ENCODE assay signal across 26 cellular contexts in genomic region chr15:92779874-92780273, GRCh38.
DNase-seq lines count a peak whose midpoint lies in the region; ATAC-seq, FAIRE-seq and TF ChIP-seq lines count a peak whose summit lies in the region.
"Had no signal": no experiment of that assay in that cellular context is flagged by ENCODE, and none has a peak within 500 bp of the region (broad histone marks: within the 10 kb centered on the region; RNA-seq: fewer than 3 reads in every experiment).

No MANE protein-coding gene starts in this region.

- H3K27ac Mint-ChIP-seq in stimulated activated naive B cell treated with anti-CD40 and anti-IgM and Interleukin-4, amounts not matched to agents 10 μg/mL and 1 μg/mL and 100 μg/mL, for 72 hours = peak overlapping the region; percentile 72
- H3K27ac Mint-ChIP-seq: B cell; CD4-positive, alpha-beta T cell; CD8-positive, alpha-beta T cell had no signal

- H3K4ac ChIP-seq in mesenchymal stem cell (ENCODE audit: low read depth in 1 of 2, low read length in 2 of 2) = no peak overlapping the region

- H3K18ac ChIP-seq in mesenchymal stem cell (ENCODE audit: low read depth in 1 of 2, low read length in 2 of 2) = no peak overlapping the region

- CTCF ChIA-PET in HCT116 (lab: Charles Lee) (no interaction called here), K562 (lab: Yijun Ruan, JAX; ENCODE audit: low intra/inter-chr PET ratio) (no interaction called here)

- H3K4me1 ChIP-seq in HCT116 (ENCODE audit: control insufficient read depth in 1 of 2, insufficient read depth in 2 of 2, low read length in 2 of 2) (no peaks in the 10 kb centered on the region), K562 (replicated peaks in 1 of 2; ENCODE audit: control insufficient read depth in 2 of 2, insufficient read depth in 2 of 2, low read length in 2 of 2) (no peaks in the 10 kb centered on the region), suprapubic skin (no peaks in the 10 kb centered on the region), mesenchymal stem cell (ENCODE audit: control insufficient read depth, insufficient read depth, low read depth, low read length) (no peaks in the 10 kb centered on the region)
- H3K4me1 ChIP-seq: A549 had no signal

- DNase-seq in HCT116 (ENCODE audit: low read depth, low spot score) (no peak), K562 (ENCODE audit: extremely low read depth in 1 of 4, low spot score in 3 of 4) (no peak), suprapubic skin (ENCODE audit: low spot score in 2 of 2) (no peak), NOMO-1 (lab: John Stamatoyannopoulos, UW; ENCODE audit: unreplicated experiment in 2 of 2) (no peak), mesenchymal stem cell (no peak)
- DNase-seq in stimulated activated naive B cell treated with anti-CD40 and anti-IgM and Interleukin-4, amounts not matched to agents 10 μg/mL and 1 μg/mL and 100 μg/mL, for 72 hours = no peak
- DNase-seq: AML-193; CD4-positive, alpha-beta T cell; COR-L47; DMS 273 treated with DMSO at 0.1 percent for 48 hours; DMS153; DMS53; DMS79; DND-41; EL; GDM1 had no signal

- no peaks in the 10 kb centered on the region for H3K79me2 ChIP-seq in HCT116 (ENCODE audit: insufficient read depth, low read length)
- no peaks in the 10 kb centered on the region for H3K79me2 ChIP-seq in K562 (ENCODE audit: control insufficient read depth, insufficient read depth, low read length)
- no peaks in the 10 kb centered on the region for H3K79me2 ChIP-seq in neural cell (replicated peaks; ENCODE audit: insufficient read depth, low read length)

- RAD21 ChIA-PET in HCT116 (lab: Charles Lee; ENCODE audit: low non-redundant PET in 1 of 2, low total read pairs in 2 of 2, uncharacterized antibody in 2 of 2, unreplicated experiment in 2 of 2) = no interaction called here

- no peak overlapping the region for H2BK15ac ChIP-seq in mesenchymal stem cell (ENCODE audit: low read depth, poor library complexity, severe bottlenecking)

- H3K9me2 ChIP-seq in HCT116 (ENCODE audit: insufficient read depth) (no peaks in the 10 kb centered on the region), neural cell (ENCODE audit: insufficient read depth, low read length) (no peaks in the 10 kb centered on the region)

- WGBS in K562 (ENCODE audit: insufficient coverage, low coverage, missing lambda C conversion rate) = 11% methylated on average over 1 of the region's 1 CpG
- WGBS in suprapubic skin = 90% methylated on average over 1 of the region's 1 CpG
- 38% methylated on average over 1 of the region's 1 CpG for WGBS in mesenchymal stem cell

- H3K9me3 ChIP-seq in HCT116 (ENCODE audit: control insufficient read depth in 1 of 2, insufficient read depth in 1 of 2, low read depth in 1 of 2, low read length in 2 of 2) (no peaks in the 10 kb centered on the region; a peak in 1 of 4 replicates), K562 (replicated peaks; ENCODE audit: control insufficient read depth, insufficient read depth, low read depth, low read length) (peaks cover 5% of the 10 kb centered on the region; the same call in 1 of the 2 replicates), neural cell (ENCODE audit: low read length) (no peaks in the 10 kb centered on the region), suprapubic skin (no peaks in the 10 kb centered on the region), mesenchymal stem cell (ENCODE audit: control insufficient read depth, low read length) (peaks cover 10% of the 10 kb centered on the region)
- H3K9me3 ChIP-seq: A549 had no signal

- no peak overlapping the region for H2BK12ac ChIP-seq in mesenchymal stem cell (ENCODE audit: low read length in 2 of 2)

- TF ChIP-seq CTCF in HCT116 (IDR thresholded peaks at IDR 0.05 in 2 of 3, conservative IDR thresholded peaks at IDR 0.05 in 1 of 3; ENCODE audit: borderline replicate concordance in 1 of 3, insufficient read depth in 1 of 3, low read depth in 2 of 3, low read length in 2 of 3) (no peak), K562 (IDR thresholded peaks at IDR 0.05 in 2 of 3, conservative IDR thresholded peaks at IDR 0.05 in 1 of 3; ENCODE audit: insufficient read depth in 2 of 3, low read depth in 1 of 3, low read length in 3 of 3) (no peak), neural cell (IDR thresholded peaks at IDR 0.05; ENCODE audit: poor library complexity, severe bottlenecking) (no peak), suprapubic skin (IDR thresholded peaks at IDR 0.05) (no peak)

- peaks cover 3 to 9% of the 10 kb centered on the region in 2 donors for H3K36me3 Mint-ChIP-seq in stimulated activated naive B cell treated with anti-CD40 and anti-IgM and Interleukin-4, amounts not matched to agents 10 μg/mL and 1 μg/mL and 100 μg/mL, for 72 hours

- no peak overlapping the region for H2AK5ac ChIP-seq in mesenchymal stem cell (ENCODE audit: low read length, severe bottlenecking)

- H3K4me3 Mint-ChIP-seq in stimulated activated naive B cell treated with anti-CD40 and anti-IgM and Interleukin-4, amounts not matched to agents 10 μg/mL and 1 μg/mL and 100 μg/mL, for 72 hours = no peak overlapping the region
- H3K4me3 Mint-ChIP-seq: B cell; CD4-positive, alpha-beta T cell; CD8-positive, alpha-beta T cell had no signal

- H3K4me3 ChIP-seq in HCT116 (replicated peaks in 1 of 2; ENCODE audit: low read depth in 1 of 2, low read length in 2 of 2) (no peak overlapping the region), K562 (no peak overlapping the region), neural cell (ENCODE audit: low read length) (peak overlapping the region; percentile 39), suprapubic skin (no peak overlapping the region), mesenchymal stem cell (ENCODE audit: insufficient read depth in 1 of 2, low read depth in 1 of 2, low read length in 2 of 2) (no peak overlapping the region)
- H3K4me3 ChIP-seq: A549; BLaER1 treated with 17β-estradiol and CSF1 and Interleukin-3, amounts not matched to agents 10 nM and 100 nM; GM12878 had no signal

- H2BK5ac ChIP-seq in mesenchymal stem cell (ENCODE audit: low read depth, low read length, poor library complexity, severe bottlenecking) = no peak overlapping the region

- H2AFZ ChIP-seq in HCT116 (ENCODE audit: low read depth, low read length, poor library complexity, severe bottlenecking) = no peak overlapping the region
- no peak overlapping the region for H2AFZ ChIP-seq in K562 (ENCODE audit: low read depth, low read length)
- no peak overlapping the region for H2AFZ ChIP-seq in neural cell (ENCODE audit: low read depth, low read length)
- no peak overlapping the region for H2AFZ ChIP-seq in mesenchymal stem cell (ENCODE audit: low read depth, low read length)

- H4K20me1 ChIP-seq in HCT116 (ENCODE audit: insufficient read depth) = no peaks in the 10 kb centered on the region
- H4K20me1 ChIP-seq in K562 (replicated peaks; ENCODE audit: control insufficient read depth, insufficient read depth, low read length) = no peaks in the 10 kb centered on the region
- H4K20me1 ChIP-seq in neural cell (ENCODE audit: insufficient read depth) = no peaks in the 10 kb centered on the region
- H4K20me1 ChIP-seq: BLaER1 treated with 17β-estradiol and CSF1 and Interleukin-3, amounts not matched to agents 10 nM and 100 nM had no signal

- H3K23ac ChIP-seq in mesenchymal stem cell (ENCODE audit: low read length in 2 of 2) = no peak overlapping the region

- intact Hi-C loops in HCT116 (cut with micrococcal nuclease) = no loop called here
- intact Hi-C loops in K562 (cut with micrococcal nuclease) = no loop called here

- no peak overlapping the region for H3K14ac ChIP-seq in mesenchymal stem cell (ENCODE audit: low read length in 2 of 2)

- H3K9me1 ChIP-seq in K562 (ENCODE audit: control insufficient read depth, insufficient read depth, low read length) = no peaks in the 10 kb centered on the region

- H3K4me2 ChIP-seq in HCT116 (ENCODE audit: low read length) (no peak overlapping the region), K562 (ENCODE audit: insufficient read depth, low read length) (no peak overlapping the region), neural cell (ENCODE audit: low read length) (peak overlapping the region; percentile 26), mesenchymal stem cell (ENCODE audit: low read length, poor library complexity, severe bottlenecking) (no peak overlapping the region)
- H3K4me2 ChIP-seq: A549; BLaER1 treated with 17β-estradiol and CSF1 and Interleukin-3, amounts not matched to agents 10 nM and 100 nM had no signal

- no peak for TF ChIP-seq POLR2A in HCT116 (IDR thresholded peaks at IDR 0.05; ENCODE audit: borderline replicate concordance, extremely low read depth, insufficient read depth, insufficient read length)
- TF ChIP-seq POLR2A in K562 (conservative IDR thresholded peaks at IDR 0.05) = no peak
- TF ChIP-seq POLR2A in suprapubic skin (IDR thresholded peaks at IDR 0.05) = no peak

- no peak overlapping the region for H2BK120ac ChIP-seq in mesenchymal stem cell (ENCODE audit: low read depth, low read length)

- TF ChIP-seq RAD21 in HCT116 (IDR thresholded peaks at IDR 0.05; ENCODE audit: low read depth) = no peak
- no peak for TF ChIP-seq RAD21 in K562 (CRISPR knock-in tag; conservative IDR thresholded peaks at IDR 0.05 in 1 of 2, IDR thresholded peaks at IDR 0.05 in 1 of 2)
- TF ChIP-seq RAD21 in neural cell (conservative IDR thresholded peaks at IDR 0.05) = no peak

- in situ Hi-C loops in K562 (cut with MboI) = no loop called here

- H3K79me1 ChIP-seq in mesenchymal stem cell (replicated peaks; ENCODE audit: low read length, poor library complexity, severe bottlenecking) = no peaks in the 10 kb centered on the region

- no peak overlapping the region for H3K27ac ChIP-seq in HCT116 (ENCODE audit: low read depth, low read length)
- no peak overlapping the region for H3K27ac ChIP-seq in K562 (ENCODE audit: extremely low read depth, low read depth, low read length)
- peak overlapping the region; percentile 95 for H3K27ac ChIP-seq in neural cell (ENCODE audit: low read length)
- no peak overlapping the region for H3K27ac ChIP-seq in suprapubic skin
- no peak overlapping the region for H3K27ac ChIP-seq in mesenchymal stem cell (ENCODE audit: low read length, poor library complexity, severe bottlenecking)
- H3K27ac ChIP-seq: 22Rv1; A549; BLaER1 treated with 17β-estradiol and CSF1 and Interleukin-3, amounts not matched to agents 10 nM and 100 nM; C4-2B had no signal

- POLR2A ChIA-PET in HCT116 (lab: Charles Lee) = no interaction called here
- POLR2A ChIA-PET in K562 (lab: Yijun Ruan, JAX) = no interaction called here

- TF ChIP-seq EP300 in K562 (IDR thresholded peaks at IDR 0.05; ENCODE audit: low read length) (no peak), neural cell (conservative IDR thresholded peaks at IDR 0.05; ENCODE audit: poor library complexity, severe bottlenecking) (no peak), suprapubic skin (IDR thresholded peaks at IDR 0.05) (no peak)

- H3F3A ChIP-seq in neural cell (ENCODE audit: insufficient read depth, low read length, poor library complexity, severe bottlenecking) = no peaks in the 10 kb centered on the region

- no peak for FAIRE-seq in K562 (lab: Jason Lieb, UNC)
- FAIRE-seq: A549, GM12878, GM12892, GM19239 had no signal

- H3K36me3 ChIP-seq in HCT116 (ENCODE audit: control insufficient read depth in 1 of 2, insufficient read depth in 2 of 2, low read length in 2 of 2) (no peaks in the 10 kb centered on the region), K562 (ENCODE audit: control insufficient read depth, insufficient read depth, low read length) (no peaks in the 10 kb centered on the region), neural cell (ENCODE audit: insufficient read depth, low read length) (no peaks in the 10 kb centered on the region), suprapubic skin (no peaks in the 10 kb centered on the region), mesenchymal stem cell (ENCODE audit: control insufficient read depth in 1 of 2, insufficient read depth in 2 of 2, low read depth in 1 of 2, low read length in 2 of 2) (no peaks in the 10 kb centered on the region)

- ATAC-seq in HCT116 (no peak), K562 (no peak)
- ATAC-seq in stimulated activated naive B cell treated with anti-CD40 and anti-IgM and Interleukin-4, amounts not matched to agents 10 μg/mL and 1 μg/mL and 100 μg/mL, for 72 hours (replicated peaks) = no peak
- ATAC-seq: CD8-positive, alpha-beta T cell; GM12878 had no signal

- no peak overlapping the region for H4K91ac ChIP-seq in mesenchymal stem cell (ENCODE audit: low read length)

- no peak overlapping the region for H4K8ac ChIP-seq in mesenchymal stem cell (ENCODE audit: low read length)

- no peaks in the 10 kb centered on the region for H3K27me3 Mint-ChIP-seq in stimulated activated naive B cell treated with anti-CD40 and anti-IgM and Interleukin-4, amounts not matched to agents 10 μg/mL and 1 μg/mL and 100 μg/mL, for 72 hours
- H3K27me3 Mint-ChIP-seq: B cell; CD4-positive, alpha-beta T cell had no signal

- H3K9ac ChIP-seq in HCT116 (ENCODE audit: low read length) (no peak overlapping the region), K562 (ENCODE audit: insufficient read depth in 1 of 2, low read depth in 2 of 2, low read length in 2 of 2) (no peak overlapping the region), neural cell (ENCODE audit: low read length) (peak overlapping the region; percentile 57), mesenchymal stem cell (ENCODE audit: low read length) (no peak overlapping the region)
- H3K9ac ChIP-seq: BLaER1 treated with 17β-estradiol and CSF1 and Interleukin-3, amounts not matched to agents 10 nM and 100 nM had no signal

- H3K4me1 Mint-ChIP-seq in stimulated activated naive B cell treated with anti-CD40 and anti-IgM and Interleukin-4, amounts not matched to agents 10 μg/mL and 1 μg/mL and 100 μg/mL, for 72 hours = no peaks in the 10 kb centered on the region
- H3K4me1 Mint-ChIP-seq: B cell had no signal

- BruUV-seq in HCT116 (replicated peaks; lab: Mats Ljungman, UMichigan) = no TSS peak
- no TSS peak for BruUV-seq in K562 (replicated peaks; lab: Mats Ljungman, UMichigan)

- no peaks in the 10 kb centered on the region for H3K27me3 ChIP-seq in HCT116 (ENCODE audit: insufficient read depth, low read length)
- no peaks in the 10 kb centered on the region for H3K27me3 ChIP-seq in K562 (ENCODE audit: control insufficient read depth in 2 of 2, insufficient read depth in 2 of 2, low read length in 2 of 2)
- no peaks in the 10 kb centered on the region for H3K27me3 ChIP-seq in neural cell (ENCODE audit: insufficient read depth, low read depth, low read length)
- H3K27me3 ChIP-seq in suprapubic skin = no peaks in the 10 kb centered on the region
- no peaks in the 10 kb centered on the region for H3K27me3 ChIP-seq in mesenchymal stem cell (ENCODE audit: control insufficient read depth in 1 of 2, insufficient read depth in 1 of 2, low read length in 2 of 2)
- H3K27me3 ChIP-seq: BLaER1 treated with 17β-estradiol and CSF1 and Interleukin-3, amounts not matched to agents 10 nM and 100 nM had no signal

- peaks cover 5 to 6% of the 10 kb centered on the region in 2 donors for H3K9me3 Mint-ChIP-seq in stimulated activated naive B cell treated with anti-CD40 and anti-IgM and Interleukin-4, amounts not matched to agents 10 μg/mL and 1 μg/mL and 100 μg/mL, for 72 hours
- H3K9me3 Mint-ChIP-seq: CD4-positive, alpha-beta T cell had no signal
